Comparison of ENCODE assay signal across 13 cellular contexts in genomic region chr17:41338961-41339485, GRCh38. TPM values are rescaled to one million over a fixed set of nuclear protein-coding genes. Genes with fewer than 3 reads are reported as not detected.
DNase-seq lines count a peak whose midpoint lies in the region; ATAC-seq and TF ChIP-seq lines count a peak whose summit lies in the region.
"Had no signal": no experiment of that assay in that cellular context is flagged by ENCODE, and none has a peak within 500 bp of the region (broad histone marks: within the 10 kb centered on the region; RNA-seq: fewer than 3 reads in every experiment).

No MANE protein-coding gene starts in this region.

- H3K79me2 ChIP-seq in MM.1S (ENCODE audit: low read length), result no peaks in the 10 kb centered on the region
- H3K79me2 ChIP-seq in smooth muscle cell (ENCODE audit: low read depth), result no peaks in the 10 kb centered on the region

- no peaks in the 10 kb centered on the region for H3K9me2 ChIP-seq in MM.1S (replicated peaks; ENCODE audit: insufficient read depth, low read length)

- DNase-seq in activated CD4-positive, CD25-positive, alpha-beta regulatory T cell treated with anti-CD3 and anti-CD28 coated beads, Interleukin-2, amount 50 U/mL, for 72 hours, result no peak
- DNase-seq in MM.1S, result peak; percentile 70
- DNase-seq in breast epithelium (ENCODE audit: low spot score in 2 of 2), result no peak
- DNase-seq in smooth muscle cell (lab: John Stamatoyannopoulos, UW; ENCODE audit: unreplicated experiment), result no peak
- DNase-seq in putamen (ENCODE audit: low spot score), result no peak
- DNase-seq: NCI-H526 treated with DMSO at 0.1 percent for 48 hours had no signal

- peak; percentile 43 to 52 for ATAC-seq in activated CD4-positive, CD25-positive, alpha-beta regulatory T cell treated with anti-CD3 and anti-CD28 coated beads, Interleukin-2, amount 50 U/mL, for 24 hours
- ATAC-seq in GM21529 (IDR thresholded peaks at IDR 0.05; ENCODE audit: unreplicated experiment), result no peak

- H3K9me3 ChIP-seq in MM.1S (replicated peaks; ENCODE audit: insufficient read depth, low read length) (no peaks in the 10 kb centered on the region), breast epithelium (peaks cover 7 to 17% of the 10 kb centered on the region in 2 donors), neutrophil (no peaks in the 10 kb centered on the region), smooth muscle cell (replicated peaks; ENCODE audit: low read depth) (no peaks in the 10 kb centered on the region)

- TF ChIP-seq CTCF in MM.1S (IDR thresholded peaks at IDR 0.05; ENCODE audit: low read length) (no peak), breast epithelium (IDR thresholded peaks at IDR 0.05) (no peak), neutrophil (IDR thresholded peaks at IDR 0.05) (no peak), smooth muscle cell (IDR thresholded peaks at IDR 0.05; ENCODE audit: borderline replicate concordance, insufficient read depth, poor library complexity, severe bottlenecking) (no peak)

- no peak overlapping the region for H3K4me2 ChIP-seq in MM.1S (ENCODE audit: low read depth, low read length)
- no peak overlapping the region for H3K4me2 ChIP-seq in smooth muscle cell

- 71% methylated on average over 5 of the region's 5 CpGs for WGBS in smooth muscle cell (ENCODE audit: low lambda C conversion rate)

- intact Hi-C loops in breast epithelium (cut with DNase I; ENCODE audit: low total_unique reads), result no loop called here

- H3K27ac ChIP-seq in MM.1S (ENCODE audit: low read length) (no peak overlapping the region), breast epithelium (peak overlapping the region; percentile 65 to 80), neutrophil (peak overlapping the region; percentile 30), smooth muscle cell (ENCODE audit: low read depth) (no peak overlapping the region)
- H3K27ac ChIP-seq: HL-60 had no signal

- H4K20me1 ChIP-seq in MM.1S (ENCODE audit: insufficient read depth, low read length), result no peaks in the 10 kb centered on the region
- H4K20me1 ChIP-seq in smooth muscle cell (ENCODE audit: low read depth), result no peaks in the 10 kb centered on the region

- H3K27me3 ChIP-seq in MM.1S (replicated peaks; ENCODE audit: insufficient read depth, low read length), result peaks cover 33% of the 10 kb centered on the region
- H3K27me3 ChIP-seq in breast epithelium, result no peaks in the 10 kb centered on the region
- H3K27me3 ChIP-seq in neutrophil, result peaks cover 5% of the 10 kb centered on the region
- H3K27me3 ChIP-seq in smooth muscle cell (ENCODE audit: low read depth), result no peaks in the 10 kb centered on the region

- no peak for TF ChIP-seq POLR2A in breast epithelium (IDR thresholded peaks at IDR 0.05)

- H3F3A ChIP-seq in MM.1S (ENCODE audit: insufficient read depth, low read length) (peaks cover 9% of the 10 kb centered on the region), smooth muscle cell (ENCODE audit: low read depth) (no peaks in the 10 kb centered on the region)

- H3K9ac ChIP-seq in MM.1S (ENCODE audit: low read length), result no peak overlapping the region
- H3K9ac ChIP-seq in smooth muscle cell (ENCODE audit: low read depth), result no peak overlapping the region

- H3K4me3 ChIP-seq in MM.1S (ENCODE audit: low read length) (no peak overlapping the region), breast epithelium (no peak overlapping the region), neutrophil (ENCODE audit: low read depth in 1 of 2, low read length in 1 of 2) (no peak overlapping the region), smooth muscle cell (no peak overlapping the region)

- no peaks in the 10 kb centered on the region for H3K36me3 ChIP-seq in MM.1S (replicated peaks; ENCODE audit: insufficient read depth, low read length)
- no peaks in the 10 kb centered on the region for H3K36me3 ChIP-seq in breast epithelium
- H3K36me3 ChIP-seq in neutrophil, result no peaks in the 10 kb centered on the region
- no peaks in the 10 kb centered on the region for H3K36me3 ChIP-seq in smooth muscle cell (ENCODE audit: low read depth)

- H3K4me1 ChIP-seq in MM.1S (ENCODE audit: low read length), result peaks cover 23% of the 10 kb centered on the region
- peaks cover 0 to 7% of the 10 kb centered on the region in 2 donors for H3K4me1 ChIP-seq in breast epithelium
- peaks cover 0 to 15% of the 10 kb centered on the region in 2 experiments for H3K4me1 ChIP-seq in neutrophil (ENCODE audit: control insufficient read depth in 1 of 2, insufficient read depth in 1 of 2, low read depth in 1 of 2, low read length in 1 of 2)
- no peaks in the 10 kb centered on the region for H3K4me1 ChIP-seq in smooth muscle cell (ENCODE audit: low read depth)

- H2AFZ ChIP-seq in MM.1S (ENCODE audit: low read length), result no peak overlapping the region
- no peak overlapping the region for H2AFZ ChIP-seq in smooth muscle cell (ENCODE audit: low read depth)

RNA-seq across cellular contexts. Expression of gene KRT33A, which starts 11.6 kb away (rescaled TPM):
- total RNA-seq in breast epithelium (not detected), smooth muscle cell (0.09 TPM in 1 of 2 replicates, not detected in the other)
- not detected in 2 replicates for polyA plus RNA-seq in smooth muscle cell
- total RNA-seq: A673; activated CD8-positive, alpha-beta memory T cell treated with anti-CD3 and anti-CD28 coated beads for 36 hours; glomerular endothelial cell had no signal

RNA-seq across cellular contexts. Expression of gene KRTAP17-1, which starts 23.5 kb away (rescaled TPM):
- not detected for total RNA-seq in breast epithelium
- total RNA-seq in smooth muscle cell, result not detected in 2 replicates
- not detected in 2 replicates for polyA plus RNA-seq in smooth muscle cell
- total RNA-seq: A673; activated CD8-positive, alpha-beta memory T cell treated with anti-CD3 and anti-CD28 coated beads for 36 hours; glomerular endothelial cell had no signal

RNA-seq across cellular contexts. Expression of gene KRTAP16-1, which starts 29.9 kb away (rescaled TPM):
- not detected for total RNA-seq in breast epithelium
- total RNA-seq in smooth muscle cell, result not detected in 2 replicates
- polyA plus RNA-seq in smooth muscle cell, result not detected in 2 replicates
- total RNA-seq: A673; activated CD8-positive, alpha-beta memory T cell treated with anti-CD3 and anti-CD28 coated beads for 36 hours; glomerular endothelial cell had no signal

RNA-seq across cellular contexts. Expression of gene KRT33B, which starts 30.6 kb away (rescaled TPM):
- total RNA-seq in breast epithelium, result not detected
- total RNA-seq in smooth muscle cell, result 2.3 and 2.7 TPM in 2 replicates
- 1.1 and 1.8 TPM in 2 replicates for polyA plus RNA-seq in smooth muscle cell
- total RNA-seq: A673; activated CD8-positive, alpha-beta memory T cell treated with anti-CD3 and anti-CD28 coated beads for 36 hours; glomerular endothelial cell had no signal

RNA-seq across cellular contexts. Expression of gene KRTAP29-1, which starts 36.4 kb away (rescaled TPM):
- total RNA-seq in breast epithelium (not detected), smooth muscle cell (not detected in 2 replicates)
- polyA plus RNA-seq in smooth muscle cell, result not detected in 2 replicates
- total RNA-seq: A673; activated CD8-positive, alpha-beta memory T cell treated with anti-CD3 and anti-CD28 coated beads for 36 hours; glomerular endothelial cell had no signal

Comparison
In these comparisons a context has a peak if more than half of its experiments do, and no peak if none do; other contexts are left out.
1. H3K27ac ChIP-seq: peak in breast epithelium (2 of 2) and neutrophil (single experiment); none in MM.1S (single experiment) and smooth muscle cell (single experiment).